ENCODE assay signal across 8 cellular contexts in genomic region chr12:6788972-6789905, GRCh38. TPM values are rescaled to one million over a fixed set of nuclear protein-coding genes. Genes with fewer than 3 reads are reported as not detected.
DNase-seq lines count a peak whose midpoint lies in the region; ATAC-seq and TF ChIP-seq lines count a peak whose summit lies in the region.

TSS of gene CD4 (plus strand) at chr12:6789528. CDS start at chr12:6800139, 10,611 bp downstream.

- H3K9me3 Mint-ChIP-seq in activated CD8-positive, alpha-beta T cell treated with anti-CD3 and anti-CD28 coated beads for 36 hours, result no peaks in the 10 kb centered on the region
- no peaks in the 10 kb centered on the region for H3K9me3 Mint-ChIP-seq in activated CD8-positive, alpha-beta T cell treated with anti-CD3 and anti-CD28 coated beads, Interleukin-2, amount 10 ng/mL, durations not matched to agents 7 days and 5 days (ENCODE audit: insufficient read depth)
- no peaks in the 10 kb centered on the region for H3K9me3 Mint-ChIP-seq in central memory CD8-positive, alpha-beta T cell
- no peaks in the 10 kb centered on the region for H3K9me3 Mint-ChIP-seq in natural killer cell
- H3K9me3 Mint-ChIP-seq in immature natural killer cell, result peaks cover 0 to 2% (median 0%) of the 10 kb centered on the region in 6 donors

- CTCF ChIA-PET in activated CD8-positive, alpha-beta T cell treated with anti-CD3 and anti-CD28 coated beads for 36 hours (lab: Charles Lee), result interaction anchor here (0.7 to 1.8 kb wide), 6 partner anchors 11 to 36 kb away, joined by 3 to 6 read pairs (median 4); partner anchors contain the start of gene MLF2
- CTCF ChIA-PET in activated CD8-positive, alpha-beta T cell treated with anti-CD3 and anti-CD28 coated beads, Interleukin-2, amount 10 ng/mL, durations not matched to agents 7 days and 5 days (lab: Charles Lee), result interaction anchor here (0.7 to 15.4 kb wide), 10 partner anchors 9 to 47 kb away, joined by 3 to 160 read pairs (median 7); partner anchors contain the start of genes LAG3, MLF2 and PTMS

- H3K4me3 Mint-ChIP-seq in activated CD8-positive, alpha-beta T cell treated with anti-CD3 and anti-CD28 coated beads for 36 hours, result peak within 1 kb of the TSS; percentile 52
- H3K4me3 Mint-ChIP-seq in activated CD8-positive, alpha-beta T cell treated with anti-CD3 and anti-CD28 coated beads, Interleukin-2, amount 10 ng/mL, durations not matched to agents 7 days and 5 days, result no peak within 1 kb of the TSS
- peak within 1 kb of the TSS; percentile 8 for H3K4me3 Mint-ChIP-seq in central memory CD8-positive, alpha-beta T cell
- H3K4me3 Mint-ChIP-seq in natural killer cell (peak within 1 kb of the TSS; percentile 35), immature natural killer cell (no peak within 1 kb of the TSS)

- no peak within 1 kb of the TSS for H3K27ac Mint-ChIP-seq in activated CD8-positive, alpha-beta T cell treated with anti-CD3 and anti-CD28 coated beads for 36 hours
- H3K27ac Mint-ChIP-seq in activated CD8-positive, alpha-beta T cell treated with anti-CD3 and anti-CD28 coated beads, Interleukin-2, amount 10 ng/mL, durations not matched to agents 7 days and 5 days, result no peak within 1 kb of the TSS
- no peak within 1 kb of the TSS for H3K27ac Mint-ChIP-seq in central memory CD8-positive, alpha-beta T cell (ENCODE audit: low read depth)
- H3K27ac Mint-ChIP-seq in natural killer cell (no peak within 1 kb of the TSS), immature natural killer cell (no peak within 1 kb of the TSS)

- POLR2A ChIA-PET in activated CD8-positive, alpha-beta T cell treated with anti-CD3 and anti-CD28 coated beads for 36 hours (lab: Charles Lee), result interaction anchor here (0.6 to 0.9 kb wide), 6 partner anchors 8 to 47 kb away, joined by 3 to 4 read pairs (median 3); no protein-coding TSS in a partner anchor
- POLR2A ChIA-PET in activated CD8-positive, alpha-beta T cell treated with anti-CD3 and anti-CD28 coated beads, Interleukin-2, amount 10 ng/mL, durations not matched to agents 7 days and 5 days (lab: Charles Lee), result interaction anchor here (1.4 kb wide), 1 partner anchor 23 kb away, joined by 6 read pairs; the partner anchor contains the start of gene PTMS

- H3K4me1 Mint-ChIP-seq in activated CD8-positive, alpha-beta T cell treated with anti-CD3 and anti-CD28 coated beads for 36 hours (ENCODE audit: low read depth), result peaks cover 68% of the 10 kb centered on the region
- H3K4me1 Mint-ChIP-seq in activated CD8-positive, alpha-beta T cell treated with anti-CD3 and anti-CD28 coated beads, Interleukin-2, amount 10 ng/mL, durations not matched to agents 7 days and 5 days (ENCODE audit: low read depth), result peaks cover 43% of the 10 kb centered on the region
- H3K4me1 Mint-ChIP-seq in central memory CD8-positive, alpha-beta T cell, result peaks cover 13% of the 10 kb centered on the region
- H3K4me1 Mint-ChIP-seq in natural killer cell, result peaks cover 0 to 21% of the 10 kb centered on the region in 2 donors
- peaks cover 6 to 10% of the 10 kb centered on the region in 2 donors for H3K4me1 Mint-ChIP-seq in immature natural killer cell

- no peak for TF ChIP-seq CTCF in activated CD8-positive, alpha-beta T cell treated with anti-CD3 and anti-CD28 coated beads for 36 hours (IDR thresholded peaks at IDR 0.05)
- TF ChIP-seq CTCF in natural killer cell (IDR thresholded peaks at IDR 0.05), result no peak

- DNase-seq in activated CD8-positive, alpha-beta T cell treated with anti-CD3 and anti-CD28 coated beads for 36 hours, result peak; percentile 67
- no peak for DNase-seq in activated CD8-positive, alpha-beta T cell treated with anti-CD3 and anti-CD28 coated beads, Interleukin-2, amount 10 ng/mL, durations not matched to agents 7 days and 5 days
- no peak for DNase-seq in central memory CD8-positive, alpha-beta T cell (ENCODE audit: low spot score in 2 of 2)
- DNase-seq in natural killer cell (no peak), ureter (ENCODE audit: low spot score) (peak; percentile 78), NCI-H146 treated with DMSO at 0.1 percent for 48 hours (lab: John Stamatoyannopoulos, UW; ENCODE audit: unreplicated experiment) (no peak), immature natural killer cell (no peak)

- peaks cover 2% of the 10 kb centered on the region for H3K27me3 Mint-ChIP-seq in activated CD8-positive, alpha-beta T cell treated with anti-CD3 and anti-CD28 coated beads for 36 hours
- H3K27me3 Mint-ChIP-seq in activated CD8-positive, alpha-beta T cell treated with anti-CD3 and anti-CD28 coated beads, Interleukin-2, amount 10 ng/mL, durations not matched to agents 7 days and 5 days (ENCODE audit: low read depth), result peaks cover 11% of the 10 kb centered on the region
- H3K27me3 Mint-ChIP-seq in central memory CD8-positive, alpha-beta T cell, result peaks cover 10% of the 10 kb centered on the region
- H3K27me3 Mint-ChIP-seq in natural killer cell (ENCODE audit: low read depth in 2 of 2) (peaks cover 26 to 34% of the 10 kb centered on the region in 2 donors), immature natural killer cell (ENCODE audit: low read depth in 3 of 3) (peaks cover 12 to 14% (median 13%) of the 10 kb centered on the region in 3 donors)

- ATAC-seq in activated CD8-positive, alpha-beta T cell treated with anti-CD3 and anti-CD28 coated beads for 36 hours, result peak; percentile 38
- ATAC-seq in activated CD8-positive, alpha-beta T cell treated with anti-CD3 and anti-CD28 coated beads, Interleukin-2, amount 10 ng/mL, durations not matched to agents 7 days and 5 days, result no peak
- no peak for ATAC-seq in central memory CD8-positive, alpha-beta T cell (replicated peaks; ENCODE audit: extremely low read depth, poor library complexity, severe bottlenecking)
- ATAC-seq in natural killer cell (peak in 1 of 3 donors; percentile 44), HG03442 (IDR thresholded peaks at IDR 0.05; ENCODE audit: unreplicated experiment) (no peak)

- intact Hi-C loops in activated CD8-positive, alpha-beta T cell treated with anti-CD3 and anti-CD28 coated beads for 36 hours (cut with micrococcal nuclease), result no loop called here
- intact Hi-C loops in natural killer cell (cut with micrococcal nuclease), result no loop called here

- H3K36me3 Mint-ChIP-seq in activated CD8-positive, alpha-beta T cell treated with anti-CD3 and anti-CD28 coated beads for 36 hours (ENCODE audit: low read depth), result peaks cover 3% of the 10 kb centered on the region
- H3K36me3 Mint-ChIP-seq in activated CD8-positive, alpha-beta T cell treated with anti-CD3 and anti-CD28 coated beads, Interleukin-2, amount 10 ng/mL, durations not matched to agents 7 days and 5 days (ENCODE audit: low read depth), result no peaks in the 10 kb centered on the region
- H3K36me3 Mint-ChIP-seq in central memory CD8-positive, alpha-beta T cell (ENCODE audit: insufficient read depth), result peaks cover 4% of the 10 kb centered on the region
- no peaks in the 10 kb centered on the region for H3K36me3 Mint-ChIP-seq in natural killer cell
- H3K36me3 Mint-ChIP-seq in immature natural killer cell, result no peaks in the 10 kb centered on the region

RNA-seq across cellular contexts. Expression of gene CD4, which starts in this region (rescaled TPM):
- 10 to 100 TPM; 11.1 to 14.1 TPM for total RNA-seq in activated CD8-positive, alpha-beta T cell treated with anti-CD3 and anti-CD28 coated beads for 36 hours
- total RNA-seq in activated CD8-positive, alpha-beta T cell treated with anti-CD3 and anti-CD28 coated beads, Interleukin-2, amount 10 ng/mL, durations not matched to agents 7 days and 5 days, result 1 to 10 TPM in 1 of 2 experiments, under 1 TPM in 1; 0.90 to 1.6 TPM
- total RNA-seq in natural killer cell (10 to 100 TPM in 1 of 3 donors, 1 to 10 TPM in 2; 8.5 to 10.1 (median 9.8) TPM), ureter (18.0 TPM)
- polyA plus RNA-seq in immature natural killer cell, result 10 to 100 TPM in 1 of 3 donors, 1 to 10 TPM in 2; 2.0 to 11.7 (median 6.6) TPM

Comparison
In these comparisons a context has a peak if more than half of its experiments do, and no peak if none do; other contexts are left out.
1. DNase-seq: peak in activated CD8-positive, alpha-beta T cell treated with anti-CD3 and anti-CD28 coated beads for 36 hours (single experiment) and ureter (single experiment); none in activated CD8-positive, alpha-beta T cell treated with anti-CD3 and anti-CD28 coated beads, Interleukin-2, amount 10 ng/mL, durations not matched to agents 7 days and 5 days (single experiment), central memory CD8-positive, alpha-beta T cell (0 of 2), natural killer cell (single experiment), NCI-H146 treated with DMSO at 0.1 percent for 48 hours (single experiment) and immature natural killer cell (0 of 3).
2. H3K4me3 Mint-ChIP-seq: peak in activated CD8-positive, alpha-beta T cell treated with anti-CD3 and anti-CD28 coated beads for 36 hours (single experiment), central memory CD8-positive, alpha-beta T cell (single experiment) and natural killer cell (single experiment); none in activated CD8-positive, alpha-beta T cell treated with anti-CD3 and anti-CD28 coated beads, Interleukin-2, amount 10 ng/mL, durations not matched to agents 7 days and 5 days (single experiment) and immature natural killer cell (0 of 5).